Comparison of ENCODE assay signal across 1 cellular context in the genomic region with DNA sequence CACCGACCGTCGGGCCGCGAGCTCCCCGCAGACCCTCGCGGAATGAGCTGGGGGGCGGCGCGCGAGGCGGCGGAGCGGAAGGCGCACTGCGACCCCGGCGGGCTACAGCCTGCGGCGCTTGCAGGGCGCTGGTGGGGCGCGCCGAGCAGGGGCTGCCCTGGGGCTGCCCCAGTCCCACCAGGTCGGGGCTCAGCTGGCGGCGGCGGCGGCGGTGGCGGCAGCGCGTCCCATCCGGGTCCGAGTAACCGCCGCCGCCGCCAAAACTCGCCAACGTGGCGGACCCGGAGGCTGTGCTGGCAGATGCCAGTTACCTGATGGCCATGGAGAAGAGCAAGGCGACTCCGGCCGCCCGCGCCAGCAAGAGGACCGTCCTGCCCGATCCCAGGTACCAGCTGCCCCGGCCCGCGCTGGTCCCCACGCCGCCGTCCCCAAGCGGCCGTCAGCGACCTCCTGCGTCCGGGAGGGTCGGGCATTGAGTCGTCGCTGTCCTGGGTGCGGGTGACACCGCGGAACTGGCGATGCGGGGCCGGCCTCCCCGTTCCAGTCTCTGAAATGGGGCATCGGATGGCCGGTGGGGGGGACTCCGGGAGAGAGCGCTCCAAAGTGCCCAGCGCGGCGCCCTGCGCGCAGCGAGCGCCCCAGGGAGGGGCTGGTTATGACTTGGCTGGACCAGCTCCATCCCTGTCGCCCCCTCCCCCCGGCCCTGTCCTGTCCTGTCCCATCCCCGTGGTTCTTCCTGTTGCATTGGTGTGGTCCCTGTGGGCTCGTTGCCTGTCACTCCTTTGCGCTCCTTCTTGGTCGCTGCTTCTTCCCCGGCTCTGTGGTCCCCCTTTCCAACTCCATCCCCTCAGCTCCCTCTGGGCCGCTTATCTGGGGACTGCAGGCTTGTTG.
TF ChIP-seq lines count a peak whose summit lies in the region.

No MANE protein-coding gene starts in this region.

TF ChIP-seq in WTC11, 78 proteins besides CTCF, POLR2A, EP300 and RAD21 (continued from another document):
- peak; percentile 36; the same call in 1 of the 2 replicates for TF ChIP-seq HMGXB4 (CRISPR knock-in tag; IDR thresholded peaks at IDR 0.05)
TF ChIP-seq in WTC11: peak in this region for 1.
